9 cellular contexts compared by ENCODE assay signal in genomic region chr2:144938308-144938709, GRCh38.
DNase-seq lines count a peak whose midpoint lies in the region; TF ChIP-seq lines count a peak whose summit lies in the region.
"Had no signal": no experiment of that assay in that cellular context is flagged by ENCODE, and none has a peak within 500 bp of the region (broad histone marks: within the 10 kb centered on the region; RNA-seq: fewer than 3 reads in every experiment).

No MANE protein-coding gene starts in this region.

- no peak overlapping the region for H3K27ac Mint-ChIP-seq in activated T-helper 1 cell treated with anti-CD3 and anti-CD28 coated beads, Interleukin-12 subunit alpha, Interleukin-12 subunit beta, Interleukin-2, Interleukin-4 antibody, amounts not matched to agents 30 ng/mL and 10 ng/mL and 1 ng/mL, durations not matched to agents 14 hours and 24 hours and 36 hours
- H3K27ac Mint-ChIP-seq: memory B cell had no signal

- TF ChIP-seq CTCF in epithelial cell of esophagus (IDR thresholded peaks at IDR 0.05; ENCODE audit: insufficient read depth, low read depth, low read length, missing control alignments) (no peak), uterus (IDR thresholded peaks at IDR 0.05) (no peak)

- DNase-seq in epithelial cell of esophagus (ENCODE audit: low read depth) (peak; percentile 39), midbrain (lab: John Stamatoyannopoulos, UW) (peak; percentile 36), uterus (no peak), GDM1 (lab: John Stamatoyannopoulos, UW) (no peak), NCI-H2029 (lab: John Stamatoyannopoulos, UW) (no peak)
- no peak for DNase-seq in activated T-helper 1 cell treated with anti-CD3 and anti-CD28 coated beads, Interleukin-12 subunit alpha, Interleukin-12 subunit beta, Interleukin-2, Interleukin-4 antibody, amounts not matched to agents 30 ng/mL and 10 ng/mL and 1 ng/mL, durations not matched to agents 14 hours and 24 hours and 36 hours (ENCODE audit: low spot score)
- DNase-seq: NCI-H1092 treated with DMSO at 0.1 percent for 48 hours had no signal

- H3K27ac ChIP-seq in uterus: peak overlapping the region; percentile 59 to 80

- H3K4me1 Mint-ChIP-seq in activated T-helper 1 cell treated with anti-CD3 and anti-CD28 coated beads, Interleukin-12 subunit alpha, Interleukin-12 subunit beta, Interleukin-2, Interleukin-4 antibody, amounts not matched to agents 30 ng/mL and 10 ng/mL and 1 ng/mL, durations not matched to agents 14 hours and 24 hours and 36 hours (ENCODE audit: low read depth): no peaks in the 10 kb centered on the region
- H3K4me1 Mint-ChIP-seq: memory B cell had no signal

- H3K4me3 ChIP-seq in epithelial cell of esophagus (ENCODE audit: low read length) (no peak overlapping the region), uterus (no peak overlapping the region)

- H3K9me3 ChIP-seq in uterus: no peaks in the 10 kb centered on the region

- no peak for TF ChIP-seq POLR2A in uterus (IDR thresholded peaks at IDR 0.05)

- no peaks in the 10 kb centered on the region for H3K36me3 Mint-ChIP-seq in activated T-helper 1 cell treated with anti-CD3 and anti-CD28 coated beads, Interleukin-12 subunit alpha, Interleukin-12 subunit beta, Interleukin-2, Interleukin-4 antibody, amounts not matched to agents 30 ng/mL and 10 ng/mL and 1 ng/mL, durations not matched to agents 14 hours and 24 hours and 36 hours (ENCODE audit: low read depth)
- H3K36me3 Mint-ChIP-seq: memory B cell had no signal

- no peak overlapping the region for H3K4me3 Mint-ChIP-seq in activated T-helper 1 cell treated with anti-CD3 and anti-CD28 coated beads, Interleukin-12 subunit alpha, Interleukin-12 subunit beta, Interleukin-2, Interleukin-4 antibody, amounts not matched to agents 30 ng/mL and 10 ng/mL and 1 ng/mL, durations not matched to agents 14 hours and 24 hours and 36 hours
- H3K4me3 Mint-ChIP-seq: memory B cell had no signal

- H3K36me3 ChIP-seq in uterus: no peaks in the 10 kb centered on the region

- no peaks in the 10 kb centered on the region for H3K27me3 ChIP-seq in uterus

- H3K4me1 ChIP-seq in uterus: peaks cover 0 to 13% of the 10 kb centered on the region in 2 donors

- no peaks in the 10 kb centered on the region for H3K27me3 Mint-ChIP-seq in activated T-helper 1 cell treated with anti-CD3 and anti-CD28 coated beads, Interleukin-12 subunit alpha, Interleukin-12 subunit beta, Interleukin-2, Interleukin-4 antibody, amounts not matched to agents 30 ng/mL and 10 ng/mL and 1 ng/mL, durations not matched to agents 14 hours and 24 hours and 36 hours (ENCODE audit: insufficient read depth)

- H3K9me3 Mint-ChIP-seq in activated T-helper 1 cell treated with anti-CD3 and anti-CD28 coated beads, Interleukin-12 subunit alpha, Interleukin-12 subunit beta, Interleukin-2, Interleukin-4 antibody, amounts not matched to agents 30 ng/mL and 10 ng/mL and 1 ng/mL, durations not matched to agents 14 hours and 24 hours and 36 hours: no peaks in the 10 kb centered on the region
- H3K9me3 Mint-ChIP-seq: memory B cell had no signal

- intact Hi-C loops in uterus (cut with DNase I; ENCODE audit: low total_unique reads): no loop called here
- intact Hi-C loops in activated T-helper 1 cell treated with anti-CD3 and anti-CD28 coated beads, Interleukin-12 subunit alpha, Interleukin-12 subunit beta, Interleukin-2, Interleukin-4 antibody, amounts not matched to agents 30 ng/mL and 10 ng/mL and 1 ng/mL, durations not matched to agents 14 hours and 24 hours and 36 hours (cut with micrococcal nuclease): no loop called here

TF ChIP-seq in PFSK-1, 5 proteins besides CTCF, POLR2A, EP300 and RAD21:
- TF ChIP-seq POLR2AphosphoS5 (IDR thresholded peaks at IDR 0.05; ENCODE audit: low read depth, low read length) (0 out of 2 replicates have a peak, but pooled peaks have one; percentile 27), REST (IDR thresholded peaks at IDR 0.05; ENCODE audit: insufficient read depth in 1 of 2, low read depth in 2 of 2, low read length in 2 of 2) (peak in 1 of 2 experiments; percentile 67; a peak in 1 of 4 replicates), FOXP2 (optimal IDR thresholded peaks at IDR 0.05; ENCODE audit: borderline replicate concordance, extremely low read depth, extremely low read length, insufficient read depth) (no peak), SIN3A (IDR thresholded peaks at IDR 0.05; ENCODE audit: borderline replicate concordance, insufficient read depth, low read length) (peak; percentile 34; the same call in 1 of the 2 replicates), TAF1 (IDR thresholded peaks at IDR 0.05; ENCODE audit: borderline replicate concordance, insufficient read depth, low read length) (peak; percentile 48; the same call in 1 of the 2 replicates)

Comparison
In these comparisons a context has a peak if more than half of its experiments do, and no peak if none do; other contexts are left out.
1. DNase-seq: peak in epithelial cell of esophagus (single experiment) and midbrain (single experiment); none in uterus (0 of 2), GDM1 (single experiment), activated T-helper 1 cell treated with anti-CD3 and anti-CD28 coated beads, Interleukin-12 subunit alpha, Interleukin-12 subunit beta, Interleukin-2, Interleukin-4 antibody, amounts not matched to agents 30 ng/mL and 10 ng/mL and 1 ng/mL, durations not matched to agents 14 hours and 24 hours and 36 hours (single experiment) and NCI-H2029 (single experiment).